ENCODE assay signal across 8 cellular contexts in genomic region chr14:35404496-35405303, GRCh38. TPM values are rescaled to one million over a fixed set of nuclear protein-coding genes. Genes with fewer than 3 reads are reported as not detected.
DNase-seq lines count a peak whose midpoint lies in the region; ATAC-seq and TF ChIP-seq lines count a peak whose summit lies in the region.

A gene with protein sequence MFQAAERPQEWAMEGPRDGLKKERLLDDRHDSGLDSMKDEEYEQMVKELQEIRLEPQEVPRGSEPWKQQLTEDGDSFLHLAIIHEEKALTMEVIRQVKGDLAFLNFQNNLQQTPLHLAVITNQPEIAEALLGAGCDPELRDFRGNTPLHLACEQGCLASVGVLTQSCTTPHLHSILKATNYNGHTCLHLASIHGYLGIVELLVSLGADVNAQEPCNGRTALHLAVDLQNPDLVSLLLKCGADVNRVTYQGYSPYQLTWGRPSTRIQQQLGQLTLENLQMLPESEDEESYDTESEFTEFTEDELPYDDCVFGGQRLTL (minus strand): TSS chr14:35404749. CDS start chr14:35404644, 105 bp downstream.

- peaks cover 7% of the 10 kb centered on the region for H3F3A ChIP-seq in PC-3 (ENCODE audit: low read length, unreplicated experiment)

- peak within 1 kb of the TSS; percentile 93 for H2BK5ac ChIP-seq in IMR-90 (ENCODE audit: low read depth, low read length, poor library complexity, severe bottlenecking)

- peak within 1 kb of the TSS; percentile 90; the same call in 2 of the 3 replicates for H2BK15ac ChIP-seq in IMR-90 (ENCODE audit: low read depth, low read length)

- CTCF ChIA-PET in IMR-90 (lab: Yijun Ruan, JAX) = interaction anchor here (0.5 to 1.6 kb wide), 6 partner anchors 9 to 283 kb away, joined by 3 to 5 read pairs (median 3); partner anchors contain the start of gene PSMA6
- CTCF ChIA-PET in PC-3 (lab: Charles Lee) = interaction anchor here (0.5 to 2.5 kb wide), 7 partner anchors 8 to 175 kb away, joined by 3 to 10 read pairs (median 4); no protein-coding TSS in a partner anchor

- peak within 1 kb of the TSS; percentile 94 for H3K4me2 ChIP-seq in IMR-90 (ENCODE audit: low read depth, low read length)
- peak within 1 kb of the TSS; percentile 97 for H3K4me2 ChIP-seq in PC-3 (ENCODE audit: low read length)

- intact Hi-C loops in IMR-90 (cut with micrococcal nuclease) (loop anchor here (1.0 to 5.0 kb wide), 3 partner anchors 68 to 112 kb away; partner anchors contain the start of gene PSMA6), PC-3 (cut with micrococcal nuclease) (loop anchor here (2.0 kb wide), 1 partner anchor 358 kb away; the partner anchor contains the start of gene FAM177A1)

- peaks cover 35 to 52% of the 10 kb centered on the region in 2 experiments for H3K79me1 ChIP-seq in IMR-90 (ENCODE audit: low read depth in 1 of 2, low read length in 2 of 2)

- in situ Hi-C loops in IMR-90 (cut with MboI; ENCODE audit: low sequenced_read_pairs) = loop anchor here (5.0 to 25.0 kb wide), 3 partner anchors 110 to 742 kb away; partner anchors contain the start of gene PSMA6

- peak; percentile 57 for TF ChIP-seq CTCF in IMR-90 (conservative IDR thresholded peaks at IDR 0.05; ENCODE audit: low read depth, low read length)
- TF ChIP-seq CTCF in PC-3 (conservative IDR thresholded peaks at IDR 0.05; ENCODE audit: low read depth, low read length) = peak; percentile 55

- H3K9me3 ChIP-seq in IMR-90 (ENCODE audit: control insufficient read depth, insufficient read depth, low read length) (no peaks in the 10 kb centered on the region), PC-3 (ENCODE audit: low read length) (no peaks in the 10 kb centered on the region), muscle layer of colon (ENCODE audit: low read length) (no peaks in the 10 kb centered on the region)

- H3K18ac ChIP-seq in IMR-90 (ENCODE audit: low read depth, low read length) = peak within 1 kb of the TSS; percentile 88

- peak within 1 kb of the TSS; percentile 97 for H2AK5ac ChIP-seq in IMR-90 (ENCODE audit: low read depth, low read length)

- peak within 1 kb of the TSS; percentile 89 for H3K56ac ChIP-seq in IMR-90 (ENCODE audit: extremely low read depth, insufficient read depth, low read length)

- dilution Hi-C loops in IMR-90 (cut with HindIII; ENCODE audit: low sequenced_read_pairs, unreplicated experiment) = no loop called here

- H3K9ac ChIP-seq in IMR-90 (ENCODE audit: low read depth, low read length) = peak within 1 kb of the TSS; percentile 98
- H3K9ac ChIP-seq in PC-3 (ENCODE audit: low read length) = peak within 1 kb of the TSS; percentile 98
- peak within 1 kb of the TSS; percentile 99 for H3K9ac ChIP-seq in muscle layer of colon (ENCODE audit: low read length)

- peak within 1 kb of the TSS; percentile 74 for H2BK120ac ChIP-seq in IMR-90 (ENCODE audit: low read depth, low read length)

- peak; percentile 38 for TF ChIP-seq RAD21 in IMR-90 (IDR thresholded peaks at IDR 0.05; ENCODE audit: low read length)

- BruUV-seq in IMR-90 (replicated peaks; lab: Mats Ljungman, UMichigan) (no TSS peak), PC-3 (replicated peaks; lab: Mats Ljungman, UMichigan) (TSS peak; percentile 57)

- peak within 1 kb of the TSS; percentile 98 for H3K14ac ChIP-seq in IMR-90 (replicated peaks; ENCODE audit: low read depth, low read length)

- H3K27ac ChIP-seq in IMR-90 (ENCODE audit: insufficient read depth, low read length) = peak within 1 kb of the TSS; percentile 99
- peak within 1 kb of the TSS; percentile 91 for H3K27ac ChIP-seq in PC-3 (ENCODE audit: low read length)
- peak within 1 kb of the TSS; percentile 99 for H3K27ac ChIP-seq in muscle layer of colon (ENCODE audit: low read depth, low read length)

- H3K4me1 ChIP-seq in IMR-90 (ENCODE audit: control insufficient read depth, insufficient read depth, low read length) = peaks cover 15% of the 10 kb centered on the region
- peaks cover 34% of the 10 kb centered on the region for H3K4me1 ChIP-seq in PC-3 (ENCODE audit: insufficient read depth, low read length)
- peaks cover 56% of the 10 kb centered on the region for H3K4me1 ChIP-seq in muscle layer of colon (ENCODE audit: insufficient read depth, low read length)

- H3K4me3 ChIP-seq in IMR-90 (ENCODE audit: insufficient read depth, low read depth, low read length) = peak within 1 kb of the TSS; percentile 95
- H3K4me3 ChIP-seq in PC-3 (ENCODE audit: low read length) = peak within 1 kb of the TSS; percentile 92
- H3K4me3 ChIP-seq in muscle layer of colon (ENCODE audit: low read depth in 1 of 2, low read length in 2 of 2) = peak within 1 kb of the TSS; percentile 82 to 97

- H3K36me3 ChIP-seq in IMR-90 (ENCODE audit: control insufficient read depth, insufficient read depth, low read length) (peaks cover 27% of the 10 kb centered on the region), PC-3 (ENCODE audit: low read depth, low read length) (peaks cover 32% of the 10 kb centered on the region), muscle layer of colon (ENCODE audit: insufficient read depth, low read length) (peaks cover 32% of the 10 kb centered on the region)

- peak within 1 kb of the TSS; percentile 74 to 89 for H4K8ac ChIP-seq in IMR-90 (ENCODE audit: low read depth in 2 of 2, low read length in 2 of 2)

- H2AFZ ChIP-seq in IMR-90 (replicated peaks; ENCODE audit: low read length, poor library complexity) (peak within 1 kb of the TSS; percentile 83), PC-3 (ENCODE audit: low read length) (peak within 1 kb of the TSS; percentile 91)

- H4K91ac ChIP-seq in IMR-90 (ENCODE audit: insufficient read depth, low read depth, low read length) = peak within 1 kb of the TSS; percentile 95

- H2AK9ac ChIP-seq in IMR-90 (replicated peaks; ENCODE audit: low read depth, low read length, poor library complexity) = peak within 1 kb of the TSS; percentile 92

- H2BK20ac ChIP-seq in IMR-90 (ENCODE audit: low read depth, low read length) = peak within 1 kb of the TSS; percentile 84

- POLR2A ChIA-PET in IMR-90 (lab: Charles Lee; ENCODE audit: unreplicated experiment) = interaction anchor here (0.6 to 1.2 kb wide), 5 partner anchors 82 to 280 kb away, joined by 3 to 7 read pairs (median 5); partner anchors contain the start of gene PSMA6
- POLR2A ChIA-PET in PC-3 (lab: Charles Lee; ENCODE audit: unreplicated experiment) = interaction anchor here (0.5 to 3.3 kb wide), 15 partner anchors 10 to 359 kb away, joined by 3 to 143 read pairs (median 4); partner anchors contain the start of genes FAM177A1 and PSMA6

- peak; percentile 61 for ATAC-seq in GM21529 (IDR thresholded peaks at IDR 0.05; ENCODE audit: unreplicated experiment)
- peak; percentile 82 for ATAC-seq in IMR-90 (ENCODE audit: low read depth)
- ATAC-seq in PC-3 = peak; percentile 73

- peak within 1 kb of the TSS; percentile 98 for H3K4ac ChIP-seq in IMR-90 (ENCODE audit: low read depth, low read length)

- peak; percentile 99 for TF ChIP-seq POLR2A in IMR-90 (IDR thresholded peaks at IDR 0.05; ENCODE audit: low read depth, low read length)
- peak; percentile 96 for TF ChIP-seq POLR2A in erythroblast (IDR thresholded peaks at IDR 0.05; ENCODE audit: low read length)

- WGBS in IMR-90 (ENCODE audit: extremely low coverage in 2 of 2, insufficient read length in 1 of 2), 2 experiments = 1% methylated on average over 27 of the region's 62 CpGs; no CpG with 5 or more reads in 1 of the 2 experiments

- no peaks in the 10 kb centered on the region for H3K9me2 ChIP-seq in PC-3 (replicated peaks; ENCODE audit: low read length)

- peak within 1 kb of the TSS; percentile 90 for H4K5ac ChIP-seq in IMR-90 (ENCODE audit: low read depth, low read length)

- H3K79me2 ChIP-seq in PC-3 (ENCODE audit: low read length) = peaks cover 32% of the 10 kb centered on the region

- DNase-seq in DMS53 (lab: John Stamatoyannopoulos, UW) = peak; percentile 90
- peak; percentile 88 for DNase-seq in IMR-90
- DNase-seq in PC-3 = peak; percentile 90
- peak; percentile 95 for DNase-seq in activated T-cell treated with anti-CD3 and anti-CD28 coated beads for 48 hours (ENCODE audit: low read depth)
- DNase-seq in erythroblast (lab: John Stamatoyannopoulos, UW) = peak; percentile 89 to 94
- DNase-seq in stimulated activated CD8-positive, alpha-beta memory T cell treated with anti-CD3 and anti-CD28 coated beads, Interleukin-7, amount 100 ng/mL, for 4 hours (ENCODE audit: low read depth in 2 of 2) = peak; percentile 89 to 94

- H3K23ac ChIP-seq in IMR-90 (ENCODE audit: low read depth, low read length) = peak within 1 kb of the TSS; percentile 94

- H4K20me1 ChIP-seq in IMR-90 (ENCODE audit: insufficient read depth, low read length) (peaks cover 33% of the 10 kb centered on the region), PC-3 (ENCODE audit: low read length) (peaks cover 32% of the 10 kb centered on the region)

- H3K9me1 ChIP-seq in IMR-90 (ENCODE audit: insufficient read depth, low read length) = peaks cover 17% of the 10 kb centered on the region

- no peaks in the 10 kb centered on the region for H3K27me3 ChIP-seq in IMR-90 (ENCODE audit: control insufficient read depth, insufficient read depth, low read length)
- H3K27me3 ChIP-seq in PC-3 (ENCODE audit: low read length) = no peaks in the 10 kb centered on the region
- no peaks in the 10 kb centered on the region for H3K27me3 ChIP-seq in muscle layer of colon (ENCODE audit: control insufficient read depth in 1 of 2, insufficient read depth in 2 of 2, low read length in 2 of 2)

TF ChIP-seq in IMR-90, 13 proteins besides CTCF, POLR2A, EP300 and RAD21:
- TF ChIP-seq BHLHE40 (IDR thresholded peaks at IDR 0.05; ENCODE audit: low read depth, low read length) (no peak), MXI1 (IDR thresholded peaks at IDR 0.05; ENCODE audit: borderline replicate concordance, low read depth, low read length) (peak; percentile 71; the same call in 1 of the 2 replicates), CHD1 (IDR thresholded peaks at IDR 0.05; ENCODE audit: low read depth, low read length) (no peak), SMC3 (IDR thresholded peaks at IDR 0.05; ENCODE audit: low read depth, low read length) (peak; percentile 24; the same call in 1 of the 2 replicates), RFX5 (IDR thresholded peaks at IDR 0.05; ENCODE audit: low read depth, low read length) (no peak), RCOR1 (IDR thresholded peaks at IDR 0.05; ENCODE audit: insufficient replicate concordance, low read length) (no peak), MAZ (IDR thresholded peaks at IDR 0.05; ENCODE audit: borderline replicate concordance, low read depth, low read length) (peak; percentile 84)
- TF ChIP-seq, protein P1, sequence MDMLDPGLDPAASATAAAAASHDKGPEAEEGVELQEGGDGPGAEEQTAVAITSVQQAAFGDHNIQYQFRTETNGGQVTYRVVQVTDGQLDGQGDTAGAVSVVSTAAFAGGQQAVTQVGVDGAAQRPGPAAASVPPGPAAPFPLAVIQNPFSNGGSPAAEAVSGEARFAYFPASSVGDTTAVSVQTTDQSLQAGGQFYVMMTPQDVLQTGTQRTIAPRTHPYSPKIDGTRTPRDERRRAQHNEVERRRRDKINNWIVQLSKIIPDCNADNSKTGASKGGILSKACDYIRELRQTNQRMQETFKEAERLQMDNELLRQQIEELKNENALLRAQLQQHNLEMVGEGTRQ (IDR thresholded peaks at IDR 0.05; ENCODE audit: low read depth, low read length) = no peak; the same call in 1 of the 2 replicates

RNA-seq across cellular contexts. Expression of the gene that starts here (rescaled TPM):
- total RNA-seq in IMR-90 (2012; rRNA removed) (97.1 and 102 TPM in 2 replicates), PC-3 (2014; rRNA removed) (186 and 226 TPM in 2 replicates)
- 71.1 and 76.5 TPM in 2 replicates for polyA plus RNA-seq in IMR-90 (2012; rRNA removed)
- polyA plus RNA-seq in IMR-90 (2012; cell fraction: cytosol; rRNA removed) = 88.2 and 125 TPM in 2 replicates
- 272 and 345 TPM in 2 replicates for polyA plus RNA-seq in IMR-90 (2012; cell fraction: nucleus; rRNA removed; ENCODE audit: low replicate concordance)

Comparison
In these comparisons a context has a peak if more than half of its experiments do, and no peak if none do; other contexts are left out.
1. Peak in every context shown above with its lines: DNase-seq, ATAC-seq, H3K4me3 ChIP-seq and H3K27ac ChIP-seq.